Comparison of ENCODE assay signal across 1 cellular context in the genomic region with DNA sequence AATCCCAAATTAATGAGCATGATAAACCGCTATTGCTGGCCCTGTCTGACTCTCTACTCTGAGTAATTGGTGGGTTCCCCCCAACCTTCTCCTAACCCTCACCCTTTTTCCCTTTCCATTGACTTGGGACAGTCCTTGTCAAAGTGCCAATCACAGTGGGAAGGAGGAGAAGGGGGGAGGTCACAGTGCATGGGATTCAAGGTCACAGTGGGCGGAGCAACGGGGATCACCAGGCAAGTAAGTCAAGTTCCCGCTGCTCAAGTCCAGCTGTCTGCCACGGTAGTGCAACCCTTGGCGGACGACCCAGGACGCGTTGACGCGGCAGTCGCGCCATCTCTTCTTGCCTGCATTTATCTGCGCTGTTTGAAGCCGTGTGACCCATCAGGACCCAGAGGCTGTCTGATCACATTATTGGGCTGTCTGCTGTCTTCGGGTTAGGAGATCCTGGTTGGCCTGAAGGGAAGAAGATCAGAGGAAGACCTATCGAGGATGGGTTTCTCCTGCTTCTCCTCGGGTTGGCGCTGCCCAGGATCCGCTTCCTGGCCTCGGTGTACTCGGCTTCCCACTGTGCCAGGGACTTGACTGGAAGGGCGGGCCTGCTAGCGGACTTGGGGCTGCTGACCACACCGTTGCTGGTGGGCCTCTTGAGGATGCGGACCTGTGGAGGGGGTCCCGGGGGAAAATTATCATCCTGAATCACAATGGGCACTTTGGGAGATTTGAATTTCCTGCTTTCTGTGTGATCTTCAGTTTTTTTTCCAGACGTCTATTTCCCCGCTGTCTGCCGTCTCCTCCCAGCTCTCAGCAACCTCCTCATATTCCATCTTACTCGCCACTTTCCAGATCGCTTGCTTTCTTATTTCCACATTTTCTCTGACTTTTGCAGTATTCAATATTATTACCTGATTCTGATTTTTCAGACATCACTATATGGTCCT.
TF ChIP-seq lines count a peak whose summit lies in the region.

No MANE protein-coding gene starts in this region.

TF ChIP-seq in H1, 55 proteins besides CTCF, POLR2A, EP300 and RAD21:
- TF ChIP-seq PHF8 (conservative IDR thresholded peaks at IDR 0.05; ENCODE audit: low read depth, low read length) = no peak
